In genomic region chr2:192155521-192156118, GRCh38 we compare ENCODE assay signal across 1 cellular context.
TF ChIP-seq lines count a peak whose summit lies in the region.

No MANE protein-coding gene starts in this region.

TF ChIP-seq in GM12891, 5 proteins besides CTCF, POLR2A, EP300 and RAD21:
- peak; percentile 38; the same call in 1 of the 2 replicates for TF ChIP-seq SPI1 (IDR thresholded peaks at IDR 0.05; ENCODE audit: low read depth, low read length)
- no peak for TF ChIP-seq POLR2AphosphoS5 (IDR thresholded peaks at IDR 0.05; ENCODE audit: low read depth, low read length)
- TF ChIP-seq TAF1 (IDR thresholded peaks at IDR 0.05; ENCODE audit: low read depth, low read length) = no peak
TF ChIP-seq in GM12891: peak in this region for 1.
